Comparison of ENCODE assay signal across 9 cellular contexts in the genomic region with DNA sequence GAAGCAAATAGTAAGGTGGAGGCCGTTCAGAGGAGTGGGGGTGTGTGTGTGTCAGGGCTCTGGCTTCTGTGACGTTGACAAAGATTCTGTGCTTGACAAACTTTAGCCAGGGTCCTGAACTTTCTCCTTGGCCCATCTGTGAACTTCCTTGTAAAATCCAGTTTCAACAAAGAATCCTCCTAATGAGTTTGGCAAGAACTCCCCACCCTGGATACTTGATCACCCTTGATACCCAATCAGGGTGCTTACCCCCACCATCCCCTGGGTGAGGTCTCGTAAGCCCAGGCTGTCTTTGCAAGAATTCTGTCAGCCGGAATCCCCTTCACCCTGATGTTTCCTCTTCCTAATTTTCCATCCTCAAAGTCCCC. TPM values are rescaled to one million over a fixed set of nuclear protein-coding genes. Genes with fewer than 3 reads are reported as not detected.
A peak's percentile ranks its signal among the peaks of the same experiment; 100 is the strongest.
DNase-seq lines count a peak whose midpoint lies in the region; ATAC-seq and TF ChIP-seq lines count a peak whose summit lies in the region.
"Had no signal": no experiment of that assay in that cellular context is flagged by ENCODE, and none has a peak within 500 bp of the region (broad histone marks: within the 10 kb centered on the region; RNA-seq: fewer than 3 reads in every experiment).

No MANE protein-coding gene starts in this region.

- no peak for ATAC-seq in left lobe of liver

- no peak overlapping the region for H3K4me3 ChIP-seq in stomach

- no peak for TF ChIP-seq POLR2A in stomach (IDR thresholded peaks at IDR 0.05)

- 40 to 50% (median 45%) methylated on average over 4 of the region's 4 CpGs for WGBS in stomach, 5 donors

- no peak for TF ChIP-seq EP300 in stomach (IDR thresholded peaks at IDR 0.05)

- H3K36me3 ChIP-seq in stomach, result no peaks in the 10 kb centered on the region

- peak; percentile 2 for DNase-seq in activated CD4-positive, alpha-beta T cell treated with anti-CD3 and anti-CD28 coated beads for 1 hour
- no peak for DNase-seq in activated CD4-positive, alpha-beta T cell treated with anti-CD3 and anti-CD28 coated beads, Interleukin-2, amount 50 U/mL, for 48 hours
- peak; percentile 9 for DNase-seq in activated CD8-positive, alpha-beta memory T cell treated with anti-CD3 and anti-CD28 coated beads, Interleukin-2, amount 50 U/mL, for 4 hours
- DNase-seq in left lobe of liver (ENCODE audit: low spot score) (peak; percentile 45), stomach (no peak), NCI-H69 (lab: John Stamatoyannopoulos, UW) (no peak), NCI-H1436 treated with DMSO at 0.1 percent for 48 hours (lab: John Stamatoyannopoulos, UW) (no peak)
- no peak for DNase-seq in stimulated activated CD4-positive, alpha-beta T cell treated with anti-CD3 and anti-CD28 coated beads, Interleukin-15, amount 100 ng/mL, for 24 hours
- DNase-seq: ACHN had no signal

- H3K9me3 ChIP-seq in stomach, result peaks cover 0 to 13% (median 0%) of the 10 kb centered on the region in 4 donors

- H3K27ac ChIP-seq in stomach, result peak overlapping the region in 4 of 5 donors; percentile 7 to 98 (median 96)

- H3K27me3 ChIP-seq in stomach, result no peaks in the 10 kb centered on the region

- peaks cover 20 to 43% (median 40%) of the 10 kb centered on the region in 4 donors for H3K4me1 ChIP-seq in stomach

- intact Hi-C loops in stomach (cut with DNase I; ENCODE audit: low total_unique reads), result no loop called here

- TF ChIP-seq CTCF in stomach (IDR thresholded peaks at IDR 0.05), result no peak

RNA-seq across cellular contexts. Expression of a gene that starts 3.0 kb away (rescaled TPM):
- total RNA-seq in left lobe of liver, result 8.5 TPM
- 10 to 100 TPM; 14.3 to 95.1 (median 58.0) TPM for total RNA-seq in stomach
- polyA plus RNA-seq in stomach, result 10 to 100 TPM; 32.9 to 46.6 (median 44.5) TPM

RNA-seq across cellular contexts. Expression of a gene that starts 34.6 kb away (rescaled TPM):
- total RNA-seq in left lobe of liver (49.7 TPM), stomach (1 to 10 TPM in 3 of 5 donors, not detected in 2; 1.7 to 4.5 (median 2.4) TPM)
- polyA plus RNA-seq in stomach, result 1 to 10 TPM; 2.0 to 3.4 (median 2.9) TPM

RNA-seq across cellular contexts. Expression of a gene that starts 41.0 kb away (rescaled TPM):
- 53.3 TPM for total RNA-seq in left lobe of liver
- 100 to 1,000 TPM in 2 of 5 donors, 10 to 100 TPM in 2, 1 to 10 TPM in 1; 9.3 to 153 (median 30.0) TPM for total RNA-seq in stomach
- polyA plus RNA-seq in stomach, result 10 to 100 TPM; 34.2 to 63.3 (median 35.0) TPM

Comparison
In these comparisons a context has a peak if more than half of its experiments do, and no peak if none do; other contexts are left out.
1. DNase-seq: peak in activated CD4-positive, alpha-beta T cell treated with anti-CD3 and anti-CD28 coated beads for 1 hour (single experiment), activated CD8-positive, alpha-beta memory T cell treated with anti-CD3 and anti-CD28 coated beads, Interleukin-2, amount 50 U/mL, for 4 hours (single experiment) and left lobe of liver (single experiment); none in activated CD4-positive, alpha-beta T cell treated with anti-CD3 and anti-CD28 coated beads, Interleukin-2, amount 50 U/mL, for 48 hours (0 of 2), stomach (single experiment), NCI-H69 (single experiment), NCI-H1436 treated with DMSO at 0.1 percent for 48 hours (single experiment) and stimulated activated CD4-positive, alpha-beta T cell treated with anti-CD3 and anti-CD28 coated beads, Interleukin-15, amount 100 ng/mL, for 24 hours (single experiment).